Comparison of ENCODE assay signal across 22 cellular contexts in the genomic region with DNA sequence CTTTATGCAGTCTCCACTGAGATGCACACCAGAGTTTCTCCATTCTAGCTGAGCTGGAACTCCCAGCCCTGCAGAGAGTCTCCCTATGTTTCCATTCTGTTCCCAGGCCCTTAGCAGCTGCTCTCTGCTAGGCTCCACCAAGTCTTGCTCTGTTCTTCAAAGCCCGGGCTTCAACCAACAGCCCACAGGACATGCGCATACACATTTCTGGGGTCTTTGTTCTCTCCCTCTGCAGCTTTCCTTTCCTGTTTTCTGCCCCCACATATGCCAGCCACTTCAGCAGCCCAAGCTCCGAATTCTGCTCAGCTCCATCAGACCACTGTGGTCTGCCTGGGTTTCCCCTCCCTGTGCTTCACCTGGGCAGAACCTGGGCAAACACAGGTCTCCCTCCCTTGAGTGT.
"Had no signal": no experiment of that assay in that cellular context is flagged by ENCODE, and none has a peak within 500 bp of the region (broad histone marks: within the 10 kb centered on the region; RNA-seq: fewer than 3 reads in every experiment).

No MANE protein-coding gene starts in this region.

- H3K4me3 ChIP-seq: left ventricle myocardium inferior, lung, psoas muscle, right lobe of liver, smooth muscle cell, tibial nerve, uterus had no signal

- ATAC-seq: naive thymus-derived CD4-positive, alpha-beta T cell; natural killer cell treated with Interleukin-12 subunit alpha and Interleukin-12 subunit beta and Interleukin-15 and Interleukin-18, amount 100 ng/mL, for 72 hours; psoas muscle; right lobe of liver; stimulated activated memory B cell treated with anti-CD40 and anti-IgM and Interleukin-4, amounts not matched to agents 10 μg/mL and 1 μg/mL and 100 μg/mL, for 72 hours; stimulated activated naive CD8-positive, alpha-beta T cell treated with anti-CD3 and anti-CD28 coated beads, Interleukin-15, amount 100 ng/mL, for 72 hours had no signal

- DNase-seq: hippocampal formation; islet precursor cell; left ventricle myocardium inferior; mesendoderm; naive thymus-derived CD4-positive, alpha-beta T cell; nucleus accumbens; psoas muscle; right lobe of liver; stimulated activated CD4-positive, alpha-beta T cell treated with anti-CD3 and anti-CD28 coated beads, Interleukin-1b, Interleukin-23, amount 100 ng/mL, for 48 hours; stimulated activated CD4-positive, alpha-beta T cell treated with anti-CD3 and anti-CD28 coated beads, Interleukin-2, amount 100 ng/mL, for 48 hours; stimulated activated CD4-positive, alpha-beta T cell treated with anti-CD3 and anti-CD28 coated beads, Interleukin-4, amount 100 ng/mL, for 4 hours; stimulated activated CD8-positive, alpha-beta memory T cell treated with anti-CD3 and anti-CD28 coated beads, Interleukin-4, amount 100 ng/mL, for 48 hours; stimulated activated naive CD4-positive, alpha-beta T cell treated with Interleukin-2 at 50 U/mL for 16 hours; stimulated activated naive CD8-positive, alpha-beta T cell treated with anti-CD3 and anti-CD28 coated beads, Interleukin-15, amount 100 ng/mL, for 72 hours; substantia nigra; uterus had no signal

- H3K27me3 ChIP-seq: right lobe of liver, tibial nerve, uterus had no signal

- H3K27ac ChIP-seq: left ventricle myocardium inferior, parathyroid adenoma, psoas muscle, right lobe of liver, tibial nerve, uterus had no signal

- H3K9me3 ChIP-seq: right lobe of liver, uterus had no signal

- H3K9ac ChIP-seq: parathyroid adenoma had no signal

- H3K36me3 ChIP-seq: left ventricle myocardium inferior, right lobe of liver, tibial nerve, uterus had no signal

- H3K4me1 ChIP-seq: left ventricle myocardium inferior, parathyroid adenoma, psoas muscle, right lobe of liver, tibial nerve, uterus had no signal
